29 cellular contexts compared by ENCODE assay signal in the genomic region with DNA sequence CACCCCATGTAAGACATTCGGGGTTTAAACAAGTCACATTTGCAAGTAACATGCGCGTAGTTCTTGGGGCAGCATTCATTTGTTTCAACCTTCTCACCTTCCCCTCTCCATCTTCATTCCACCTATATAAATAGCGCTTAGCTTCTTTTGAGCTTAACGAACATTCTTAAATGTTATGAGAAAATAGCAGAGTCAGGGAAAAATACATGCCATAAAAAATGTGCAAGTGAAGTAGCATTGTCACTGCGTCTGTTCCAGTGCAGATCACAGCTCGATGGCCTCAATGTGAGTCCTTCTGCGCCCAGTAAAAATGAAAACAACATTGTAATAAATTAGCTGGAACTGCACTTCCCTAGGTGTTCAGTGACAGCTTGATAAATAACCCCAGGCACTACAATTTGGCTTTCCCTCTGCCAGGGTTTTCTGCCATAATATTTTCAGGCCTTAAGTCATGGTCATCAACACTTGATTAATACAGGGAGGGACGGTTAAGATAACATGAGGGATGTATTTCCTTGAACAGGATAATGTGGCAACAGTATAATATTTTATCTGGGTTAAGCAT.
"Had no signal": no experiment of that assay in that cellular context is flagged by ENCODE, and none has a peak within 500 bp of the region (broad histone marks: within the 10 kb centered on the region; RNA-seq: fewer than 3 reads in every experiment).

No MANE protein-coding gene starts in this region.

- DNase-seq: dermis blood vessel endothelial cell; effector memory CD8-positive, alpha-beta T cell; erythroblast; esophagus squamous epithelium; foreskin melanocyte; glutamatergic neuron; heart right ventricle; hypothalamus; immature natural killer cell; islet precursor cell; kidney glomerular epithelial cell; left colon; left ventricle myocardium superior; lower lobe of right lung; natural killer cell; occipital lobe; ovary; posterior cingulate gyrus; psoas muscle; right cardiac atrium; spleen; stimulated activated CD4-positive, alpha-beta T cell treated with anti-CD3 and anti-CD28 coated beads, Interleukin-4, amount 100 ng/mL, for 4 hours; stimulated activated naive CD8-positive, alpha-beta T cell treated with anti-CD3 and anti-CD28 coated beads, Interleukin-15, Interleukin-2, amounts not matched to agents 100 U/mL and 50 U/mL, for 24 hours; substantia nigra; testis; tibial artery had no signal

- H3K4me1 ChIP-seq: esophagus squamous epithelium, heart right ventricle, lower lobe of right lung, psoas muscle, spleen, testis, tibial artery had no signal

- H3K4me3 ChIP-seq: esophagus squamous epithelium, heart right ventricle, lower lobe of right lung, ovary, psoas muscle, skin epidermis, spleen, testis, tibial artery had no signal

- ATAC-seq: effector memory CD8-positive, alpha-beta T cell; heart right ventricle; left colon; left ventricle myocardium superior; lower lobe of right lung; natural killer cell; psoas muscle; right cardiac atrium; stimulated activated memory B cell treated with anti-CD40 and anti-IgM and Interleukin-4, amounts not matched to agents 10 μg/mL and 1 μg/mL and 100 μg/mL, for 72 hours; stimulated activated naive CD8-positive, alpha-beta T cell treated with anti-CD3 and anti-CD28 coated beads, Interleukin-15, Interleukin-2, amounts not matched to agents 100 U/mL and 50 U/mL, for 24 hours had no signal

- FAIRE-seq: endometrium had no signal

- H3K9me3 ChIP-seq: esophagus squamous epithelium, heart right ventricle, lower lobe of right lung, ovary, psoas muscle, spleen, testis, tibial artery had no signal

- H3K27ac ChIP-seq: esophagus squamous epithelium, heart right ventricle, lower lobe of right lung, ovary, psoas muscle, skin epidermis, spleen, testis, tibial artery had no signal
